ENCODE assay signal across 12 cellular contexts in the genomic region with DNA sequence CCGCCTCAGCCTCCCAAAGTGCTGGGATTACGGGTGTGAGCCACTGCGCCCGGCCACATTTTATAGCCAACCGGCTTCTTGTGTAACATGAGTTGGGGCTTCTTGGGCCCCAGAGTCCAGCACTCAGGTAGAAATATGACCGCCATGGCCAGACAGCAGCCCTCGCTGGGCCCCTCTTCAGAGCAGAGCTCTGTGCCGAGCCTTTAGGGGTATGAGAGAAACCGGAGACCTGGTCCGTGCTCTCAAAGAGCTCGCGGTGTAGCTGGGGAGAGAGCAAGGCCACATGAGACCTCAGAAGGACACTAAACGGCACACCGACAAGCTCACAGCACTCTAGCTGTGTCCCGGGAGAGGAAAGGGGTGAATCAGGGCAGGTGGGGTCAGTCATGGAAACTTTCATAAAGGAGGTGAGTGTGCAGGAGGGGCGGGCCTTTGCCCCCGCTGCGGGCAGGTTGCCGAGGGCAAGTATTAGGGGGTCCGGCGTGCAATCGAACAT. TPM values are rescaled to one million over a fixed set of nuclear protein-coding genes. Genes with fewer than 3 reads are reported as not detected.
DNase-seq lines count a peak whose midpoint lies in the region; ATAC-seq and TF ChIP-seq lines count a peak whose summit lies in the region.
"Had no signal": no experiment of that assay in that cellular context is flagged by ENCODE, and none has a peak within 500 bp of the region (broad histone marks: within the 10 kb centered on the region; RNA-seq: fewer than 3 reads in every experiment).

No MANE protein-coding gene starts in this region.

- H3K79me1 ChIP-seq in neuronal stem cell (ENCODE audit: low read depth, low read length) = peaks cover 5% of the 10 kb centered on the region

- no peak overlapping the region for H3K4ac ChIP-seq in neuronal stem cell (ENCODE audit: low read length)

- H2BK5ac ChIP-seq in neuronal stem cell (ENCODE audit: low read length) = peak overlapping the region; percentile 1

- H3K36me3 Mint-ChIP-seq in T-helper 1 cell treated with Interleukin-12 subunit alpha and Interleukin-12 subunit beta and Interleukin-4 antibody, amounts not matched to agents 30 μg/mL and 1 μg/mL, for 36 hours (ENCODE audit: low read depth) = peaks cover 13% of the 10 kb centered on the region

- intact Hi-C loops in esophagus squamous epithelium (cut with DNase I) = no loop called here

- no peaks in the 10 kb centered on the region for H3K27me3 Mint-ChIP-seq in T-helper 1 cell treated with Interleukin-12 subunit alpha and Interleukin-12 subunit beta and Interleukin-4 antibody, amounts not matched to agents 30 μg/mL and 1 μg/mL, for 36 hours (ENCODE audit: low read depth)
- H3K27me3 Mint-ChIP-seq: stimulated activated naive CD8-positive, alpha-beta T cell treated with anti-CD3 and anti-CD28 coated beads, Interleukin-15, Interleukin-2, amounts not matched to agents 100 ng/mL and 50 ng/mL, for 24 hours had no signal

- H3K27ac ChIP-seq in esophagus squamous epithelium = peak overlapping the region; percentile 97 to 100 (median 98)
- peak overlapping the region; percentile 37 for H3K27ac ChIP-seq in neuronal stem cell (replicated peaks; ENCODE audit: low read length)
- H3K27ac ChIP-seq in upper lobe of left lung = peak overlapping the region; percentile 87 to 97 (median 94)

- peak overlapping the region; percentile 7 for H3K18ac ChIP-seq in neuronal stem cell (ENCODE audit: low read length)

- TF ChIP-seq CTCF in esophagus squamous epithelium (IDR thresholded peaks at IDR 0.05) = no peak
- TF ChIP-seq CTCF in upper lobe of left lung (IDR thresholded peaks at IDR 0.05) = no peak
- no peak for TF ChIP-seq CTCF in foreskin fibroblast (IDR thresholded peaks at IDR 0.05; ENCODE audit: low read depth, low read length)

- no peak overlapping the region for H2BK15ac ChIP-seq in neuronal stem cell (ENCODE audit: low read length)

- no peak overlapping the region for H3K4me3 Mint-ChIP-seq in T-helper 1 cell treated with Interleukin-12 subunit alpha and Interleukin-12 subunit beta and Interleukin-4 antibody, amounts not matched to agents 30 μg/mL and 1 μg/mL, for 36 hours
- H3K4me3 Mint-ChIP-seq: stimulated activated naive CD8-positive, alpha-beta T cell treated with anti-CD3 and anti-CD28 coated beads, Interleukin-15, Interleukin-2, amounts not matched to agents 100 ng/mL and 50 ng/mL, for 24 hours had no signal

- 73 to 82% methylated on average over 14 to 16 of the region's 22 CpGs for WGBS in esophagus squamous epithelium, 2 donors
- no CpG with 5 or more reads among the region's 22 CpGs for WGBS in neuronal stem cell (ENCODE audit: extremely low coverage in 2 of 2, insufficient read length in 2 of 2, insufficient replicate concordance in 1 of 2), 2 donors
- whole genome bisulfite sequencing in upper lobe of left lung, 2 donors = 74 to 77% methylated on average over 16 to 20 of the region's 22 CpGs

- no peak overlapping the region for H4K8ac ChIP-seq in neuronal stem cell (ENCODE audit: low read depth, low read length)

- no peak for ATAC-seq in upper lobe of left lung (ENCODE audit: low FRiP score in 2 of 2)
- ATAC-seq in HG02885 (IDR thresholded peaks at IDR 0.05; ENCODE audit: poor library complexity, unreplicated experiment) = no peak

- no peaks in the 10 kb centered on the region for H3K27me3 ChIP-seq in esophagus squamous epithelium
- H3K27me3 ChIP-seq in neuronal stem cell (ENCODE audit: control insufficient read depth in 3 of 3, insufficient read depth in 3 of 3, low read depth in 1 of 3, low read length in 3 of 3) = no peaks in the 10 kb centered on the region
- no peaks in the 10 kb centered on the region for H3K27me3 ChIP-seq in upper lobe of left lung

- H4K91ac ChIP-seq in neuronal stem cell (ENCODE audit: low read depth, low read length, poor library complexity) = no peak overlapping the region

- peaks cover 0 to 20% (median 4%) of the 10 kb centered on the region in 3 donors for H3K36me3 ChIP-seq in esophagus squamous epithelium
- H3K36me3 ChIP-seq in neuronal stem cell (replicated peaks in 1 of 2; ENCODE audit: control insufficient read depth in 2 of 2, insufficient read depth in 2 of 2, low read length in 2 of 2) = peaks cover 3 to 34% of the 10 kb centered on the region in 2 donors
- H3K36me3 ChIP-seq in upper lobe of left lung = peaks cover 0 to 9% (median 0%) of the 10 kb centered on the region in 4 donors

- TF ChIP-seq POLR2A in esophagus squamous epithelium (IDR thresholded peaks at IDR 0.05) (no peak), upper lobe of left lung (IDR thresholded peaks at IDR 0.05) (no peak)

- no peak for TF ChIP-seq EP300 in upper lobe of left lung (IDR thresholded peaks at IDR 0.05)

- peak overlapping the region in 2 of 4 donors; percentile 2 to 10 for H3K4me3 ChIP-seq in esophagus squamous epithelium
- no peak overlapping the region for H3K4me3 ChIP-seq in neuronal stem cell (ENCODE audit: low read length in 2 of 2)
- no peak overlapping the region for H3K4me3 ChIP-seq in upper lobe of left lung
- no peak overlapping the region for H3K4me3 ChIP-seq in foreskin fibroblast (ENCODE audit: low read depth in 1 of 2, low read length in 2 of 2)

- DNase-seq in T-helper 1 cell = no peak
- DNase-seq in esophagus squamous epithelium (lab: John Stamatoyannopoulos, UW) = no peak
- DNase-seq in neuronal stem cell (ENCODE audit: low spot score) = no peak
- no peak for DNase-seq in upper lobe of left lung
- DNase-seq in medulla oblongata (ENCODE audit: extremely low spot score) = no peak
- no peak for DNase-seq in foreskin fibroblast
- DNase-seq: GDM1; NCI-H1105; stimulated activated CD4-positive, alpha-beta T cell treated with anti-CD3 and anti-CD28 coated beads, Interleukin-12 subunit alpha, Interleukin-12 subunit beta, amount 100 ng/mL, for 4 hours had no signal

- no peak overlapping the region for H3K4me2 ChIP-seq in neuronal stem cell (ENCODE audit: insufficient read depth, low read length, poor library complexity, severe bottlenecking)

- H2BK120ac ChIP-seq in neuronal stem cell (ENCODE audit: low read depth, low read length) = no peak overlapping the region

- H3K27ac Mint-ChIP-seq in T-helper 1 cell treated with Interleukin-12 subunit alpha and Interleukin-12 subunit beta and Interleukin-4 antibody, amounts not matched to agents 30 μg/mL and 1 μg/mL, for 36 hours = peak overlapping the region; percentile 29
- H3K27ac Mint-ChIP-seq: stimulated activated naive CD8-positive, alpha-beta T cell treated with anti-CD3 and anti-CD28 coated beads, Interleukin-15, Interleukin-2, amounts not matched to agents 100 ng/mL and 50 ng/mL, for 24 hours had no signal

- H3K4me1 ChIP-seq in esophagus squamous epithelium (peaks cover 92 to 100% (median 92%) of the 10 kb centered on the region in 3 donors), neuronal stem cell (ENCODE audit: control insufficient read depth in 2 of 2, insufficient read depth in 1 of 2, low read depth in 1 of 2, low read length in 2 of 2) (peaks cover 38 to 60% of the 10 kb centered on the region in 2 donors), upper lobe of left lung (peaks cover 96 to 100% (median 98%) of the 10 kb centered on the region in 4 donors)

- peaks cover 54% of the 10 kb centered on the region for H3K4me1 Mint-ChIP-seq in T-helper 1 cell treated with Interleukin-12 subunit alpha and Interleukin-12 subunit beta and Interleukin-4 antibody, amounts not matched to agents 30 μg/mL and 1 μg/mL, for 36 hours (ENCODE audit: low read depth)

- H3K14ac ChIP-seq in neuronal stem cell (ENCODE audit: low read length) = no peak overlapping the region

- H3K23ac ChIP-seq in neuronal stem cell (ENCODE audit: low read depth, low read length, poor library complexity) = no peak overlapping the region

- no peak overlapping the region for H2AFZ ChIP-seq in neuronal stem cell (ENCODE audit: low read length)

- H3K9me3 Mint-ChIP-seq in T-helper 1 cell treated with Interleukin-12 subunit alpha and Interleukin-12 subunit beta and Interleukin-4 antibody, amounts not matched to agents 30 μg/mL and 1 μg/mL, for 36 hours = no peaks in the 10 kb centered on the region
- H3K9me3 Mint-ChIP-seq: stimulated activated naive CD8-positive, alpha-beta T cell treated with anti-CD3 and anti-CD28 coated beads, Interleukin-15, Interleukin-2, amounts not matched to agents 100 ng/mL and 50 ng/mL, for 24 hours had no signal

- H2AK5ac ChIP-seq in neuronal stem cell (ENCODE audit: low read depth, low read length) = peak overlapping the region; percentile 70

- H2BK12ac ChIP-seq in neuronal stem cell (ENCODE audit: low read length) = no peak overlapping the region

- H3K9me3 ChIP-seq in esophagus squamous epithelium (no peaks in the 10 kb centered on the region), neuronal stem cell (replicated peaks in 1 of 2; ENCODE audit: control insufficient read depth in 2 of 2, insufficient read depth in 1 of 2, low read depth in 1 of 2, low read length in 2 of 2) (no peaks in the 10 kb centered on the region), upper lobe of left lung (no peaks in the 10 kb centered on the region)

- H3K9ac ChIP-seq in neuronal stem cell (ENCODE audit: low read depth, low read length, poor library complexity) = no peak overlapping the region

RNA-seq across cellular contexts. Expression of a gene that starts 15.8 kb away (rescaled TPM):
- total RNA-seq in esophagus squamous epithelium (100 to 1,000 TPM; 302 to 705 (median 414) TPM), upper lobe of left lung (100 to 1,000 TPM; 162 to 636 (median 512) TPM)
- 205 TPM for polyA plus RNA-seq in neuronal stem cell (2013, experiment 1 of 2)
- polyA plus RNA-seq in neuronal stem cell (2013, experiment 2 of 2) = 200 TPM

RNA-seq across cellular contexts. Expression of a gene that starts 44.2 kb away (rescaled TPM):
- total RNA-seq in esophagus squamous epithelium (100 to 1,000 TPM; 437 to 578 (median 516) TPM), upper lobe of left lung (100 to 1,000 TPM; 142 to 404 (median 242) TPM)
- polyA plus RNA-seq in neuronal stem cell (2013, experiment 1 of 2) = 218 TPM
- polyA plus RNA-seq in neuronal stem cell (2013, experiment 2 of 2) = 210 TPM

RNA-seq across cellular contexts. Expression of a gene that starts 45.5 kb away (rescaled TPM):
- 1 to 10 TPM; 1.5 to 4.2 (median 2.7) TPM for total RNA-seq in esophagus squamous epithelium
- polyA plus RNA-seq in neuronal stem cell (2013, experiment 1 of 2) = 3.0 TPM
- 3.5 TPM for polyA plus RNA-seq in neuronal stem cell (2013, experiment 2 of 2)
- total RNA-seq in upper lobe of left lung = 10 to 100 TPM in 3 of 6 donors, 1 to 10 TPM in 3; 6.2 to 28.3 (median 9.9) TPM

Comparison
In these comparisons a context has a peak if more than half of its experiments do, and no peak if none do; other contexts are left out.
1. H3K27ac ChIP-seq: peak in every context shown above with its lines; median percentile 98 in esophagus squamous epithelium; 94 in upper lobe of left lung; 37 in neuronal stem cell.